In genomic region chr7:22120391-22121053, GRCh38 we compare ENCODE assay signal across 1 cellular context.
TF ChIP-seq lines count a peak whose summit lies in the region.

No MANE protein-coding gene starts in this region.

TF ChIP-seq in K562, 482 proteins besides CTCF, POLR2A, EP300 and RAD21 (continued from another document):
- peak; percentile 56 for TF ChIP-seq PRDM10 (IDR thresholded peaks at IDR 0.05; ENCODE audit: partially characterized antibody)
